18 cellular contexts compared by ENCODE assay signal in genomic region chr5:154059583-154059982, GRCh38.
"Had no signal": no experiment of that assay in that cellular context is flagged by ENCODE, and none has a peak within 500 bp of the region (broad histone marks: within the 10 kb centered on the region; RNA-seq: fewer than 3 reads in every experiment).

No MANE protein-coding gene starts in this region.

- H3K4me3 ChIP-seq: mucosa of descending colon, upper lobe of left lung had no signal

- H3K9me3 ChIP-seq: mucosa of descending colon, upper lobe of left lung had no signal

- H3K27me3 ChIP-seq: brain microvascular endothelial cell, upper lobe of left lung had no signal

- ATAC-seq: esophagus mucosa, left colon had no signal

- H3K4me3 Mint-ChIP-seq: activated CD4-positive, alpha-beta memory T cell treated with anti-CD3 and anti-CD28 coated beads, Interleukin-2, amount 10 ng/mL, durations not matched to agents 7 days and 5 days; stimulated activated naive CD8-positive, alpha-beta T cell treated with anti-CD3 and anti-CD28 coated beads, Interleukin-15, Interleukin-2, amounts not matched to agents 100 ng/mL and 50 ng/mL, for 24 hours had no signal

- DNase-seq: activated CD4-positive, alpha-beta memory T cell treated with anti-CD3 and anti-CD28 coated beads, Interleukin-2, amount 10 ng/mL, durations not matched to agents 7 days and 5 days; activated naive CD4-positive, alpha-beta T cell treated with anti-CD3 and anti-CD28 coated beads, Interleukin-2, amount 50 U/mL, for 16 hours; amygdala; brain microvascular endothelial cell; cerebellar nuclear complex; dermis blood vessel endothelial cell; left colon; mucosa of descending colon; naive thymus-derived CD8-positive, alpha-beta T cell; occipital lobe; right cardiac atrium; stimulated activated CD4-positive, alpha-beta T cell treated with anti-CD3 and anti-CD28 coated beads, Interleukin-2, amount 100 ng/mL, for 24 hours; T-helper 9 cell; upper lobe of left lung had no signal

- H3K27ac Mint-ChIP-seq: activated T-helper 2 cell treated with anti-CD3 and anti-CD28 coated beads, Interferon-gamma antibody, Interleukin-2, Interleukin-4, amounts not matched to agents 10 μg/mL and 5 μg/mL and 100 μg/mL, durations not matched to agents 14 hours and 24 hours and 36 hours; progenitor cell of endocrine pancreas; stimulated activated naive CD8-positive, alpha-beta T cell treated with anti-CD3 and anti-CD28 coated beads, Interleukin-15, Interleukin-2, amounts not matched to agents 100 ng/mL and 50 ng/mL, for 24 hours had no signal

- H3K9me3 Mint-ChIP-seq: activated CD4-positive, alpha-beta memory T cell treated with anti-CD3 and anti-CD28 coated beads, Interleukin-2, amount 10 ng/mL, durations not matched to agents 7 days and 5 days; activated T-helper 2 cell treated with anti-CD3 and anti-CD28 coated beads, Interferon-gamma antibody, Interleukin-2, Interleukin-4, amounts not matched to agents 10 μg/mL and 5 μg/mL and 100 μg/mL, durations not matched to agents 14 hours and 24 hours and 36 hours; naive thymus-derived CD8-positive, alpha-beta T cell; stimulated activated naive CD8-positive, alpha-beta T cell treated with anti-CD3 and anti-CD28 coated beads, Interleukin-15, Interleukin-2, amounts not matched to agents 100 ng/mL and 50 ng/mL, for 24 hours had no signal

- H3K27me3 Mint-ChIP-seq: activated CD4-positive, alpha-beta memory T cell treated with anti-CD3 and anti-CD28 coated beads, Interleukin-2, amount 10 ng/mL, durations not matched to agents 7 days and 5 days; naive thymus-derived CD8-positive, alpha-beta T cell; progenitor cell of endocrine pancreas; stimulated activated naive CD8-positive, alpha-beta T cell treated with anti-CD3 and anti-CD28 coated beads, Interleukin-15, Interleukin-2, amounts not matched to agents 100 ng/mL and 50 ng/mL, for 24 hours had no signal

- H3K27ac ChIP-seq: brain microvascular endothelial cell, upper lobe of left lung had no signal
